18 cellular contexts compared by ENCODE assay signal in the genomic region with DNA sequence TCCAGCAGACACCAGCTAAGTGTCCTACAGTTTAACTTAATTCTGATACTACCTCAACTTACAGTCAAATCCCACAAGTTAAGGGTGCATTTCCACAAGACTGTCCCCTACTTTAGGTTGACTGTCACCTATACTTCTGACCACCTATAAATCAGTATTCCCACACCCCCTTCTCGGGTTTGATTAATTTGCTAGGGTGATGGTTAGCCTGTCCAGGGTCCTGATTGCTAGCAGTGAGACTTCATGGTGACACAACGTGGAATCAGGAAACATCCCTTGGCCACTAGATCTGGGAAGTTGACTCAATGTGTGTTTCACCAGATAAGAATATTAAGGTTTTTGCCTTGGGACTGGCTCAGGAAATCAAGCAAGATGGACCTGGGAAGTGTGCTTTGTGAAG.
DNase-seq lines count a peak whose midpoint lies in the region; FAIRE-seq and TF ChIP-seq lines count a peak whose summit lies in the region.
"Had no signal": no experiment of that assay in that cellular context is flagged by ENCODE, and none has a peak within 500 bp of the region (broad histone marks: within the 10 kb centered on the region; RNA-seq: fewer than 3 reads in every experiment).

No MANE protein-coding gene starts in this region.

- H3K9me3 ChIP-seq in HEK293 (ENCODE audit: control insufficient read depth, insufficient read depth, low read depth, low read length) (no peaks in the 10 kb centered on the region), endothelial cell of umbilical vein (replicated peaks; ENCODE audit: control insufficient read depth, insufficient read depth, low read length) (no peaks in the 10 kb centered on the region), osteoblast (ENCODE audit: low read depth, low read length) (no peaks in the 10 kb centered on the region)

- DNase-seq in endothelial cell of umbilical vein (ENCODE audit: low read depth, low spot score): no peak
- DNase-seq in urothelium cell line (ENCODE audit: low spot score): no peak
- no peak for DNase-seq in iPS-NIHi11 (ENCODE audit: low spot score)
- DNase-seq in osteoblast (ENCODE audit: insufficient read length, low spot score, missing footprints): no peak
- DNase-seq: C1 segment of cervical spinal cord; CD4-positive, alpha-beta memory T cell; CD4-positive, CD25-positive, alpha-beta regulatory T cell; CD8-positive, alpha-beta memory T cell; COR-L47; DMS79 treated with DMSO at 0.1 percent for 48 hours; GF-D8 had no signal

- H3K27me3 ChIP-seq in endothelial cell of umbilical vein (ENCODE audit: control insufficient read depth in 2 of 2, insufficient read depth in 2 of 2, low read length in 2 of 2) (no peaks in the 10 kb centered on the region), osteoblast (ENCODE audit: insufficient read depth, low read length) (peaks cover 2% of the 10 kb centered on the region)
- H3K27me3 ChIP-seq: BLaER1 had no signal

- no peak overlapping the region for H3K9ac ChIP-seq in endothelial cell of umbilical vein (replicated peaks; ENCODE audit: extremely low read depth, insufficient read depth, low read length)
- H3K9ac ChIP-seq: BLaER1 had no signal

- H3K27ac ChIP-seq in HEK293 (ENCODE audit: extremely low read depth, low read depth, low read length) (no peak overlapping the region), endothelial cell of umbilical vein (ENCODE audit: insufficient read depth, low read depth, low read length) (no peak overlapping the region), osteoblast (ENCODE audit: low read depth, low read length) (no peak overlapping the region)
- H3K27ac ChIP-seq: 22Rv1, A549, BLaER1 had no signal

- H2AFZ ChIP-seq in endothelial cell of umbilical vein (ENCODE audit: low read depth, low read length): no peak overlapping the region
- H2AFZ ChIP-seq in osteoblast (ENCODE audit: low read length): no peak overlapping the region

- FAIRE-seq in endothelial cell of umbilical vein (lab: Jason Lieb, UNC): no peak
- FAIRE-seq in urothelium cell line (lab: Jason Lieb, UNC): peak; percentile 46
- FAIRE-seq: A549, G401.6, GM12891, GM19239 had no signal

- POLR2A ChIA-PET in HEK293 (lab: Yijun Ruan, JAX) (no interaction called here), endothelial cell of umbilical vein (lab: Charles Lee) (no interaction called here)

- TF ChIP-seq CTCF in HEK293 (tag by site-specific recombination; IDR thresholded peaks at IDR 0.05): no peak
- TF ChIP-seq CTCF in endothelial cell of umbilical vein (IDR thresholded peaks at IDR 0.05; ENCODE audit: extremely low read depth in 1 of 2, insufficient read depth in 1 of 2, low read depth in 1 of 2, low read length in 2 of 2): no peak
- no peak for TF ChIP-seq CTCF in osteoblast (IDR thresholded peaks at IDR 0.05; ENCODE audit: extremely low read depth, low read depth, low read length)

- CTCF ChIA-PET in HEK293 (lab: Yijun Ruan, JAX): interaction anchor here (0.9 to 1.4 kb wide), 2 partner anchors 8 to 23 kb away, joined by 3 to 5 read pairs; no protein-coding TSS in a partner anchor
- CTCF ChIA-PET in endothelial cell of umbilical vein (lab: Charles Lee): interaction anchor here (1.0 kb wide), 1 partner anchor 10 kb away, joined by 3 read pairs; no protein-coding TSS in a partner anchor

- H4K20me1 ChIP-seq in endothelial cell of umbilical vein (replicated peaks; ENCODE audit: control insufficient read depth, extremely low read depth, insufficient read depth, low read length): no peaks in the 10 kb centered on the region
- no peaks in the 10 kb centered on the region for H4K20me1 ChIP-seq in osteoblast (ENCODE audit: insufficient read depth, low read length)
- H4K20me1 ChIP-seq: BLaER1 had no signal

- no TSS peak for BruUV-seq in endothelial cell of umbilical vein (replicated peaks; lab: Mats Ljungman, UMichigan)

- H3K4me1 ChIP-seq in HEK293 (ENCODE audit: control insufficient read depth, insufficient read depth, low read length) (no peaks in the 10 kb centered on the region), endothelial cell of umbilical vein (ENCODE audit: control insufficient read depth, extremely low read depth, insufficient read depth, low read length) (no peaks in the 10 kb centered on the region), osteoblast (ENCODE audit: insufficient read depth, low read length) (no peaks in the 10 kb centered on the region)
- H3K4me1 ChIP-seq: A549, BLaER1 had no signal

- no peak overlapping the region for H3K4me3 ChIP-seq in HEK293 (ENCODE audit: low read depth, low read length)
- no peak overlapping the region for H3K4me3 ChIP-seq in endothelial cell of umbilical vein (replicated peaks in 1 of 3; ENCODE audit: insufficient read depth in 1 of 3, low read depth in 1 of 3, low read length in 3 of 3)
- H3K4me3 ChIP-seq in osteoblast (ENCODE audit: insufficient read depth, low read length): no peak overlapping the region
- H3K4me3 ChIP-seq: A549, BLaER1 had no signal

- no peaks in the 10 kb centered on the region for H3K9me1 ChIP-seq in endothelial cell of umbilical vein (replicated peaks; ENCODE audit: control insufficient read depth, extremely low read depth, insufficient read depth, low read length)

- dilution Hi-C loops in endothelial cell of umbilical vein (cut with MboI; ENCODE audit: extremely low pct_ligation_motif_present, low sequenced_read_pairs): no loop called here

- H3K79me2 ChIP-seq in endothelial cell of umbilical vein (ENCODE audit: control insufficient read depth, insufficient read depth, low read length) (no peaks in the 10 kb centered on the region), osteoblast (ENCODE audit: insufficient read depth, low read length) (no peaks in the 10 kb centered on the region)

- intact Hi-C loops in endothelial cell of umbilical vein (cut with micrococcal nuclease): no loop called here

- H3K36me3 ChIP-seq in HEK293 (ENCODE audit: control insufficient read depth in 2 of 2, insufficient read depth in 1 of 2, low read length in 2 of 2) (no peaks in the 10 kb centered on the region), endothelial cell of umbilical vein (ENCODE audit: control insufficient read depth in 2 of 2, extremely low read depth in 1 of 2, insufficient read depth in 2 of 2, low read length in 2 of 2) (no peaks in the 10 kb centered on the region), osteoblast (ENCODE audit: insufficient read depth, low read length) (no peaks in the 10 kb centered on the region)

- no peak for TF ChIP-seq POLR2A in endothelial cell of umbilical vein (IDR thresholded peaks at IDR 0.05; ENCODE audit: low read depth, low read length)

- H3K4me2 ChIP-seq in endothelial cell of umbilical vein (ENCODE audit: insufficient read depth, low read length) (no peak overlapping the region), osteoblast (ENCODE audit: insufficient read depth, low read length) (no peak overlapping the region)
- H3K4me2 ChIP-seq: A549, BLaER1 had no signal

TF ChIP-seq in HEK293, 187 proteins besides CTCF, POLR2A, EP300 and RAD21 (continues in another document):
- TF ChIP-seq, protein P1, sequence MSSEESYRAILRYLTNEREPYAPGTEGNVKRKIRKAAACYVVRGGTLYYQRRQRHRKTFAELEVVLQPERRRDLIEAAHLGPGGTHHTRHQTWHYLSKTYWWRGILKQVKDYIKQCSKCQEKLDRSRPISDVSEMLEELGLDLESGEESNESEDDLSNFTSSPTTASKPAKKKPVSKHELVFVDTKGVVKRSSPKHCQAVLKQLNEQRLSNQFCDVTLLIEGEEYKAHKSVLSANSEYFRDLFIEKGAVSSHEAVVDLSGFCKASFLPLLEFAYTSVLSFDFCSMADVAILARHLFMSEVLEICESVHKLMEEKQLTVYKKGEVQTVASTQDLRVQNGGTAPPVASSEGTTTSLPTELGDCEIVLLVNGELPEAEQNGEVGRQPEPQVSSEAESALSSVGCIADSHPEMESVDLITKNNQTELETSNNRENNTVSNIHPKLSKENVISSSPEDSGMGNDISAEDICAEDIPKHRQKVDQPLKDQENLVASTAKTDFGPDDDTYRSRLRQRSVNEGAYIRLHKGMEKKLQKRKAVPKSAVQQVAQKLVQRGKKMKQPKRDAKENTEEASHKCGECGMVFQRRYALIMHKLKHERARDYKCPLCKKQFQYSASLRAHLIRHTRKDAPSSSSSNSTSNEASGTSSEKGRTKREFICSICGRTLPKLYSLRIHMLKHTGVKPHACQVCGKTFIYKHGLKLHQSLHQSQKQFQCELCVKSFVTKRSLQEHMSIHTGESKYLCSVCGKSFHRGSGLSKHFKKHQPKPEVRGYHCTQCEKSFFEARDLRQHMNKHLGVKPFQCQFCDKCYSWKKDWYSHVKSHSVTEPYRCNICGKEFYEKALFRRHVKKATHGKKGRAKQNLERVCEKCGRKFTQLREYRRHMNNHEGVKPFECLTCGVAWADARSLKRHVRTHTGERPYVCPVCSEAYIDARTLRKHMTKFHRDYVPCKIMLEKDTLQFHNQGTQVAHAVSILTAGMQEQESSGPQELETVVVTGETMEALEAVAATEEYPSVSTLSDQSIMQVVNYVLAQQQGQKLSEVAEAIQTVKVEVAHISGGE (tag by site-specific recombination; conservative IDR thresholded peaks at IDR 0.05; ENCODE audit: low read depth): no peak
- no peak for TF ChIP-seq ZFP41 (tag by site-specific recombination; IDR thresholded peaks at IDR 0.05; ENCODE audit: borderline replicate concordance)

TF ChIP-seq in endothelial cell of umbilical vein, 7 proteins besides CTCF, POLR2A, EP300 and RAD21:
- TF ChIP-seq JUN (IDR thresholded peaks at IDR 0.05; ENCODE audit: borderline replicate concordance, insufficient read depth, insufficient read length, low read depth) (no peak), MYC (IDR thresholded peaks at IDR 0.05; ENCODE audit: low read depth, low read length) (no peak), GATA2 (IDR thresholded peaks at IDR 0.05; ENCODE audit: insufficient read depth, insufficient read length, low read depth, low read length) (peak; percentile 61), EZH2 (IDR thresholded peaks at IDR 0.05; ENCODE audit: borderline replicate concordance, low read depth, low read length, severe bottlenecking) (no peak), FOS (IDR thresholded peaks at IDR 0.05; ENCODE audit: borderline replicate concordance, insufficient read depth, low read length) (no peak)
- TF ChIP-seq, protein P2, sequence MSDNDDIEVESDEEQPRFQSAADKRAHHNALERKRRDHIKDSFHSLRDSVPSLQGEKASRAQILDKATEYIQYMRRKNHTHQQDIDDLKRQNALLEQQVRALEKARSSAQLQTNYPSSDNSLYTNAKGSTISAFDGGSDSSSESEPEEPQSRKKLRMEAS (IDR thresholded peaks at IDR 0.05; ENCODE audit: insufficient read depth, insufficient read length): no peak
TF ChIP-seq in endothelial cell of umbilical vein: peak in this region for 1.
